Comparison of ENCODE assay signal across 26 cellular contexts in the genomic region with DNA sequence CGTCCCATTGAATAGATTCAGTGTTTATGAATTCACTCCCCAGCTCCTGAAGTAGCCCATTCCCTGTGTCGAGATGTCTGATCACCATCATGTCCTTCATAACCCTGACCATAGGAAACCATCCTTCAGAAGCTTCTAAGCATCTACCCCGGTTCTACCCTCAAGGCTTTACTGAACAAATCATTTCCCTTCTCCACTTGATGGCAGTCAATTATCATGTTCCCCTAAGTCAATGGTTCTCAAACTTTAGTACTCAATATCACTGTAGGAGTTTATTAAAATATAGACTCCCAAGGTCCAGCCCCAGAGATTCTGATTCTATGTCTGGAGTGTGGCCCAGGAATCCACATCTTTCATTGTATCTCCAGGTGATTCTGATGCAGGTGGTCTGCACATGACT.
DNase-seq lines count a peak whose midpoint lies in the region; ATAC-seq and TF ChIP-seq lines count a peak whose summit lies in the region.
"Had no signal": no experiment of that assay in that cellular context is flagged by ENCODE, and none has a peak within 500 bp of the region (broad histone marks: within the 10 kb centered on the region; RNA-seq: fewer than 3 reads in every experiment).

No MANE protein-coding gene starts in this region.

- POLR2A ChIA-PET in activated CD8-positive, alpha-beta T cell treated with anti-CD3 and anti-CD28 coated beads for 36 hours (lab: Charles Lee) = no interaction called here

- 77 to 87% (median 87%) methylated on average over 3 of the region's 3 CpGs for WGBS in psoas muscle, 3 donors

- H3K36me3 ChIP-seq in Loucy (ENCODE audit: insufficient read depth, low read length) = no peaks in the 10 kb centered on the region
- no peaks in the 10 kb centered on the region for H3K36me3 ChIP-seq in psoas muscle (ENCODE audit: insufficient read depth in 1 of 2, low read depth in 1 of 2)
- H3K36me3 ChIP-seq: esophagus muscularis mucosa, SJSA1 had no signal

- H3K36me3 Mint-ChIP-seq in activated CD8-positive, alpha-beta T cell treated with anti-CD3 and anti-CD28 coated beads for 36 hours (ENCODE audit: low read depth) = no peaks in the 10 kb centered on the region
- H3K36me3 Mint-ChIP-seq: CD4-positive, CD25-positive, alpha-beta regulatory T cell; stimulated activated effector memory CD8-positive, alpha-beta T cell treated with anti-CD3 and anti-CD28 coated beads, Interleukin-12 subunit alpha, Interleukin-12 subunit beta, amount 100 ng/mL, for 72 hours had no signal

- H3K9ac ChIP-seq in Loucy (ENCODE audit: low read depth, low read length, poor library complexity, severe bottlenecking) = no peak overlapping the region

- H3K4me2 ChIP-seq in Loucy (ENCODE audit: low read depth, low read length, poor library complexity, severe bottlenecking) = no peak overlapping the region

- H3K9me3 ChIP-seq in Loucy (ENCODE audit: insufficient read depth, low read depth, low read length) (no peaks in the 10 kb centered on the region), psoas muscle (no peaks in the 10 kb centered on the region)
- H3K9me3 ChIP-seq: esophagus muscularis mucosa, SJSA1 had no signal

- no peaks in the 10 kb centered on the region for H4K20me1 ChIP-seq in Loucy (ENCODE audit: insufficient read depth, low read length, poor library complexity, severe bottlenecking)

- H3K9me3 Mint-ChIP-seq in activated CD8-positive, alpha-beta T cell treated with anti-CD3 and anti-CD28 coated beads for 36 hours = no peaks in the 10 kb centered on the region
- H3K9me3 Mint-ChIP-seq: central memory CD8-positive, alpha-beta T cell; mesothelial cell of epicardium; nephron progenitor cell; stimulated activated effector memory CD8-positive, alpha-beta T cell treated with anti-CD3 and anti-CD28 coated beads, Interleukin-12 subunit alpha, Interleukin-12 subunit beta, amount 100 ng/mL, for 72 hours had no signal

- DNase-seq in GM10266 (ENCODE audit: extremely low spot score) (no peak), fibroblast of mammary gland (ENCODE audit: low read depth) (peak; percentile 14), psoas muscle (no peak), DMS114 treated with DMSO at 0.1 percent for 48 hours (lab: John Stamatoyannopoulos, UW; ENCODE audit: unreplicated experiment) (no peak), HCEC 1CT (no peak)
- DNase-seq in activated CD8-positive, alpha-beta T cell treated with anti-CD3 and anti-CD28 coated beads for 36 hours = no peak
- DNase-seq: activated CD4-positive, alpha-beta T cell treated with anti-CD3 and anti-CD28 coated beads for 4 hours; activated naive CD4-positive, alpha-beta T cell treated with anti-CD3 and anti-CD28 coated beads, Interleukin-2, amount 50 U/mL, for 16 hours; CD4-positive, CD25-positive, alpha-beta regulatory T cell; DMS153; effector CD4-positive, alpha-beta T cell; GDM1; glutamatergic neuron; left cardiac atrium; NCI-H510A treated with DMSO at 0.1 percent for 48 hours; nephron progenitor cell; posterior cingulate gyrus; small intestine; stimulated activated CD4-positive, alpha-beta T cell treated with anti-CD3 and anti-CD28 coated beads, Interleukin-2, amount 100 ng/mL, for 24 hours had no signal

- H3K27me3 ChIP-seq in Loucy (ENCODE audit: insufficient read depth, low read length, poor library complexity, severe bottlenecking) (no peaks in the 10 kb centered on the region), psoas muscle (ENCODE audit: insufficient read depth in 3 of 3, low read length in 2 of 3) (no peaks in the 10 kb centered on the region)
- H3K27me3 ChIP-seq: esophagus muscularis mucosa, SJSA1 had no signal

- peak; percentile 19 for TF ChIP-seq CTCF in GM10266 (IDR thresholded peaks at IDR 0.05; ENCODE audit: control insufficient read depth, insufficient read depth, low read depth, missing control alignments)
- peak; percentile 23; the same call in 1 of the 2 replicates for TF ChIP-seq CTCF in Loucy (conservative IDR thresholded peaks at IDR 0.05; ENCODE audit: low read length)
- no peak for TF ChIP-seq CTCF in fibroblast of mammary gland (conservative IDR thresholded peaks at IDR 0.05; ENCODE audit: control insufficient read depth, insufficient read depth, low read depth, low read length)
- peak; percentile 32 for TF ChIP-seq CTCF in psoas muscle (IDR thresholded peaks at IDR 0.05)
- TF ChIP-seq CTCF in activated CD8-positive, alpha-beta T cell treated with anti-CD3 and anti-CD28 coated beads for 36 hours (IDR thresholded peaks at IDR 0.05) = no peak

- intact Hi-C loops in psoas muscle (cut with DNase I) = loop anchor here (2.0 to 5.0 kb wide), 3 partner anchors 231 to 326 kb away; partner anchors contain the start of gene SP5 (in 1 of the 2)
- intact Hi-C loops in activated CD8-positive, alpha-beta T cell treated with anti-CD3 and anti-CD28 coated beads for 36 hours (cut with micrococcal nuclease) = loop anchor here (10.0 kb wide), 1 partner anchor 328 kb away; the partner anchor contains the start of gene GAD1

- H3K4me3 ChIP-seq in Loucy (ENCODE audit: low read length, poor library complexity, severe bottlenecking) (no peak overlapping the region), fibroblast of mammary gland (ENCODE audit: control insufficient read depth, low read depth, low read length) (no peak overlapping the region), psoas muscle (no peak overlapping the region)
- H3K4me3 ChIP-seq: esophagus muscularis mucosa, SJSA1 had no signal

- CTCF ChIA-PET in activated CD8-positive, alpha-beta T cell treated with anti-CD3 and anti-CD28 coated beads for 36 hours (lab: Charles Lee) = interaction anchor here (1.6 kb wide), 1 partner anchor 326 kb away, joined by 6 read pairs; no protein-coding TSS in a partner anchor

- H3K9me2 ChIP-seq in Loucy (replicated peaks; ENCODE audit: low read depth, low read length) = no peaks in the 10 kb centered on the region

- H3K27ac Mint-ChIP-seq in activated CD8-positive, alpha-beta T cell treated with anti-CD3 and anti-CD28 coated beads for 36 hours = no peak overlapping the region
- H3K27ac Mint-ChIP-seq: CD4-positive, CD25-positive, alpha-beta regulatory T cell; mesothelial cell of epicardium; nephron progenitor cell; stimulated activated effector memory CD8-positive, alpha-beta T cell treated with anti-CD3 and anti-CD28 coated beads, Interleukin-12 subunit alpha, Interleukin-12 subunit beta, amount 100 ng/mL, for 72 hours had no signal

- H3K27me3 Mint-ChIP-seq in activated CD8-positive, alpha-beta T cell treated with anti-CD3 and anti-CD28 coated beads for 36 hours = no peaks in the 10 kb centered on the region
- H3K27me3 Mint-ChIP-seq: central memory CD8-positive, alpha-beta T cell had no signal

- H3K27ac ChIP-seq in psoas muscle = no peak overlapping the region
- H3K27ac ChIP-seq: esophagus muscularis mucosa, SJSA1 had no signal

- no peaks in the 10 kb centered on the region for H3F3A ChIP-seq in Loucy (ENCODE audit: low read depth)

- no peak overlapping the region for H3K4me3 Mint-ChIP-seq in activated CD8-positive, alpha-beta T cell treated with anti-CD3 and anti-CD28 coated beads for 36 hours
- H3K4me3 Mint-ChIP-seq: CD4-positive, CD25-positive, alpha-beta regulatory T cell; central memory CD8-positive, alpha-beta T cell; mesothelial cell of epicardium; nephron progenitor cell; stimulated activated effector memory CD8-positive, alpha-beta T cell treated with anti-CD3 and anti-CD28 coated beads, Interleukin-12 subunit alpha, Interleukin-12 subunit beta, amount 100 ng/mL, for 72 hours had no signal

- H3K79me2 ChIP-seq in Loucy (ENCODE audit: insufficient read depth, low read length) = no peaks in the 10 kb centered on the region

- H3K4me1 Mint-ChIP-seq in activated CD8-positive, alpha-beta T cell treated with anti-CD3 and anti-CD28 coated beads for 36 hours (ENCODE audit: low read depth) = no peaks in the 10 kb centered on the region
- H3K4me1 Mint-ChIP-seq: CD4-positive, CD25-positive, alpha-beta regulatory T cell; central memory CD8-positive, alpha-beta T cell; mesothelial cell of epicardium; stimulated activated effector memory CD8-positive, alpha-beta T cell treated with anti-CD3 and anti-CD28 coated beads, Interleukin-12 subunit alpha, Interleukin-12 subunit beta, amount 100 ng/mL, for 72 hours had no signal

- H3K4me1 ChIP-seq in Loucy (ENCODE audit: insufficient read depth, low read length, poor library complexity, severe bottlenecking) (no peaks in the 10 kb centered on the region), psoas muscle (no peaks in the 10 kb centered on the region)
- H3K4me1 ChIP-seq: esophagus muscularis mucosa, SJSA1 had no signal

- H2AFZ ChIP-seq in Loucy (ENCODE audit: low read length) = no peak overlapping the region

- ATAC-seq in psoas muscle = peak in 2 of 4 donors; percentile 38 to 54
- no peak for ATAC-seq in activated CD8-positive, alpha-beta T cell treated with anti-CD3 and anti-CD28 coated beads for 36 hours
- no peak for ATAC-seq in activated CD4-positive, CD25-positive, alpha-beta regulatory T cell treated with anti-CD3 and anti-CD28 coated beads, Interleukin-2, amount 50 U/mL, for 24 hours
- ATAC-seq: left cardiac atrium; stimulated activated effector memory CD8-positive, alpha-beta T cell treated with anti-CD3 and anti-CD28 coated beads, Interleukin-12 subunit alpha, Interleukin-12 subunit beta, amount 100 ng/mL, for 72 hours had no signal

Comparison
In these comparisons a context has a peak if more than half of its experiments do, and no peak if none do; other contexts are left out.
1. CTCF ChIP-seq: peak in GM10266 (single experiment), Loucy (single experiment) and psoas muscle (single experiment); none in fibroblast of mammary gland (single experiment) and activated CD8-positive, alpha-beta T cell treated with anti-CD3 and anti-CD28 coated beads for 36 hours (single experiment).